ENCODE assay signal across 20 cellular contexts in genomic region chr11:92929168-92930053, GRCh38. TPM values are rescaled to one million over a fixed set of nuclear protein-coding genes. Genes with fewer than 3 reads are reported as not detected.
"Had no signal": no experiment of that assay in that cellular context is flagged by ENCODE, and none has a peak within 500 bp of the region (broad histone marks: within the 10 kb centered on the region; RNA-seq: fewer than 3 reads in every experiment).

No MANE protein-coding gene starts in this region.

- H3K4me1 ChIP-seq: left ventricle myocardium inferior, pancreas, thyroid gland, uterus had no signal

- H3K27me3 ChIP-seq: brain microvascular endothelial cell, hepatocyte, pancreas, thyroid gland, uterus had no signal

- H3K4me1 Mint-ChIP-seq: activated naive CD8-positive, alpha-beta T cell treated with anti-CD3 and anti-CD28 coated beads, Interleukin-2, amount 10 ng/mL, durations not matched to agents 7 days and 5 days; memory B cell; naive thymus-derived CD8-positive, alpha-beta T cell; stimulated activated naive B cell treated with anti-CD40 and anti-IgM and Interleukin-4, amounts not matched to agents 10 μg/mL and 1 μg/mL and 100 μg/mL, for 72 hours had no signal

- ATAC-seq: effector memory CD8-positive, alpha-beta T cell; naive thymus-derived CD8-positive, alpha-beta T cell; pancreas; stimulated activated naive B cell treated with anti-CD40 and anti-IgM and Interleukin-4, amounts not matched to agents 10 μg/mL and 1 μg/mL and 100 μg/mL, for 72 hours had no signal

- H3K4me3 ChIP-seq: hepatocyte, left ventricle myocardium inferior, pancreas, thyroid gland, uterus had no signal

- H3K4me3 Mint-ChIP-seq: activated naive CD8-positive, alpha-beta T cell treated with anti-CD3 and anti-CD28 coated beads, Interleukin-2, amount 10 ng/mL, durations not matched to agents 7 days and 5 days; effector memory CD8-positive, alpha-beta T cell; memory B cell; naive thymus-derived CD8-positive, alpha-beta T cell; stimulated activated naive B cell treated with anti-CD40 and anti-IgM and Interleukin-4, amounts not matched to agents 10 μg/mL and 1 μg/mL and 100 μg/mL, for 72 hours had no signal

- H3K27ac Mint-ChIP-seq: activated naive CD8-positive, alpha-beta T cell treated with anti-CD3 and anti-CD28 coated beads, Interleukin-2, amount 10 ng/mL, durations not matched to agents 7 days and 5 days; effector memory CD8-positive, alpha-beta T cell; memory B cell; naive thymus-derived CD8-positive, alpha-beta T cell; stimulated activated naive B cell treated with anti-CD40 and anti-IgM and Interleukin-4, amounts not matched to agents 10 μg/mL and 1 μg/mL and 100 μg/mL, for 72 hours had no signal

- H3K36me3 Mint-ChIP-seq: activated naive CD8-positive, alpha-beta T cell treated with anti-CD3 and anti-CD28 coated beads, Interleukin-2, amount 10 ng/mL, durations not matched to agents 7 days and 5 days; memory B cell had no signal

- H3K36me3 ChIP-seq: brain microvascular endothelial cell, left ventricle myocardium inferior, pancreas, thyroid gland, uterus had no signal

- H3K27ac ChIP-seq: brain microvascular endothelial cell, hepatocyte, left ventricle myocardium inferior, pancreas, thyroid gland, uterus had no signal

- H3K9me3 ChIP-seq: left ventricle myocardium inferior, pancreas, thyroid gland, uterus had no signal

- DNase-seq: activated CD4-positive, alpha-beta T cell treated with anti-CD3 and anti-CD28 coated beads, Interleukin-2, amount 50 U/mL, for 1 hour; activated CD8-positive, alpha-beta memory T cell treated with anti-CD3 and anti-CD28 coated beads for 24 hours; activated naive CD8-positive, alpha-beta T cell treated with anti-CD3 and anti-CD28 coated beads, Interleukin-2, amount 10 ng/mL, durations not matched to agents 7 days and 5 days; brain microvascular endothelial cell; dermis blood vessel endothelial cell; effector memory CD8-positive, alpha-beta T cell; kidney; left ventricle myocardium inferior; naive thymus-derived CD8-positive, alpha-beta T cell; pancreas; stimulated activated CD4-positive, alpha-beta T cell treated with anti-CD3 and anti-CD28 coated beads, Interleukin-2, amount 100 ng/mL, for 48 hours; stimulated activated naive B cell treated with anti-CD40 and anti-IgM and Interleukin-4, amounts not matched to agents 10 μg/mL and 1 μg/mL and 100 μg/mL, for 72 hours; thyroid gland; uterus had no signal

- H3K27me3 Mint-ChIP-seq: stimulated activated naive B cell treated with anti-CD40 and anti-IgM and Interleukin-4, amounts not matched to agents 10 μg/mL and 1 μg/mL and 100 μg/mL, for 72 hours had no signal

RNA-seq across cellular contexts. Expression of gene MTNR1B, which starts 40.0 kb away (rescaled TPM):
- total RNA-seq: activated naive CD8-positive, alpha-beta T cell treated with anti-CD3 and anti-CD28 coated beads, Interleukin-2, amount 10 ng/mL, durations not matched to agents 7 days and 5 days; chondrocyte; dermis blood vessel endothelial cell; epithelial cell of proximal tubule; kidney; left ventricle myocardium inferior; mucosa of gallbladder; naive thymus-derived CD8-positive, alpha-beta T cell; pancreas; skeletal muscle tissue; thyroid gland; uterus had no signal
